Comparison of ENCODE assay signal across 27 cellular contexts in the genomic region with DNA sequence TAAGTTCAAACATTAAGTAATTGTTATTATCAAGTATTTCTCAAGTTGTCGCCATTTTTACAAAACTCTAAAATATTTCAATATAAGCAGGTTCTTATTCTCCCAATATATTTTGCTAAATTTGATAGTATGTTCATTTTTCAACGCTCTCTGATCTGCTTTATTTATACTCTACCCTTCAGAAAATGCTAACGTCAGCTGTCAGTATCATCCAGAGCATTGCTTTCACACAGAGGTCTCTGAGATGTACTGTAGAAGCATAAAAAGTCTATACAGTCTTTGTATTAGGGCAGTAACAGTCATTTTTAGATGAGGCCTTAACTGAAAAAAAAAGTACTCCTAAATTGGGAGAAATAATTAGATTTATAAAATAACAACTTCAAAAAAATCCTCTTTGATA.
"Had no signal": no experiment of that assay in that cellular context is flagged by ENCODE, and none has a peak within 500 bp of the region (broad histone marks: within the 10 kb centered on the region; RNA-seq: fewer than 3 reads in every experiment).

No MANE protein-coding gene starts in this region.

- H3K36me3 ChIP-seq: stomach, suprapubic skin, thoracic aorta, thyroid gland, tibial artery, tibial nerve, transverse colon, upper lobe of left lung, upper lobe of right lung, uterus, vagina had no signal

- H3K27me3 ChIP-seq: stomach, suprapubic skin, testis, thyroid gland, tibial artery, tibial nerve, transverse colon, upper lobe of left lung, upper lobe of right lung, uterus, vagina had no signal

- H3K4me3 ChIP-seq: stomach, suprapubic skin, testis, thoracic aorta, thyroid gland, tibial artery, tibial nerve, transverse colon, upper lobe of left lung, upper lobe of right lung, uterus, vagina had no signal

- H3K9me3 ChIP-seq: stomach, suprapubic skin, testis, thoracic aorta, thyroid gland, tibial artery, tibial nerve, upper lobe of left lung, upper lobe of right lung, uterus, vagina had no signal

- H3K4me1 ChIP-seq: suprapubic skin, testis, thyroid gland, tibial artery, tibial nerve, transverse colon, upper lobe of left lung, upper lobe of right lung, uterus, vagina had no signal

- DNase-seq: stimulated activated CD4-positive, alpha-beta T cell treated with anti-CD3 and anti-CD28 coated beads, Interleukin-2, amount 100 ng/mL, for 48 hours; stimulated activated CD4-positive, alpha-beta T cell treated with anti-CD3 and anti-CD28 coated beads, Interleukin-4, amount 100 ng/mL, for 1 hour; stimulated activated CD4-positive, alpha-beta T cell treated with anti-CD3 and anti-CD28 coated beads, Interleukin-4, amount 100 ng/mL, for 24 hours; stimulated activated CD4-positive, alpha-beta T cell treated with anti-CD3 and anti-CD28 coated beads, Interleukin-4, amount 100 ng/mL, for 4 hours; stimulated activated CD8-positive, alpha-beta memory T cell treated with anti-CD3 and anti-CD28 coated beads, Interleukin-4, amount 100 ng/mL, for 48 hours; stimulated activated naive B cell treated with anti-CD40 and anti-IgM and Interleukin-4, amounts not matched to agents 10 μg/mL and 1 μg/mL and 100 μg/mL, for 72 hours; stimulated activated naive CD4-positive, alpha-beta T cell; stimulated activated naive CD4-positive, alpha-beta T cell treated with Interleukin-2 at 50 U/mL for 16 hours; stimulated activated naive CD8-positive, alpha-beta T cell treated with anti-CD3 and anti-CD28 coated beads, Interleukin-15, amount 100 ng/mL, for 72 hours; stimulated activated naive CD8-positive, alpha-beta T cell treated with anti-CD3 and anti-CD28 coated beads, Interleukin-15, Interleukin-2, amounts not matched to agents 100 U/mL and 50 U/mL, for 24 hours; stomach; substantia nigra; testis; thyroid gland; tibial artery; transverse colon; trophoblast cell; upper lobe of left lung; upper lobe of right lung; uterus had no signal

- H3K27ac ChIP-seq: stomach, suprapubic skin, testis, thoracic aorta, thyroid gland, tibial artery, tibial nerve, transverse colon, upper lobe of left lung, upper lobe of right lung, uterus, vagina had no signal

- ATAC-seq: stimulated activated effector memory CD8-positive, alpha-beta T cell treated with anti-CD3 and anti-CD28 coated beads, Interleukin-12 subunit alpha, Interleukin-12 subunit beta, amount 100 ng/mL, for 72 hours; stimulated activated memory B cell treated with anti-CD40 and anti-IgM and Interleukin-4, amounts not matched to agents 10 μg/mL and 1 μg/mL and 100 μg/mL, for 72 hours; stimulated activated naive B cell treated with anti-CD40 and anti-IgM and Interleukin-4, amounts not matched to agents 10 μg/mL and 1 μg/mL and 100 μg/mL, for 72 hours; stimulated activated naive CD8-positive, alpha-beta T cell treated with anti-CD3 and anti-CD28 coated beads, Interleukin-15, amount 100 ng/mL, for 72 hours; stimulated activated naive CD8-positive, alpha-beta T cell treated with anti-CD3 and anti-CD28 coated beads, Interleukin-15, Interleukin-2, amounts not matched to agents 100 U/mL and 50 U/mL, for 24 hours; upper lobe of right lung had no signal

- FAIRE-seq: urothelium cell line had no signal
